In genomic region chr2:158179660-158180059, GRCh38 we compare ENCODE assay signal across 1 cellular context.
TF ChIP-seq lines count a peak whose summit lies in the region.

No MANE protein-coding gene starts in this region.

TF ChIP-seq in GM23338, 12 proteins besides CTCF, POLR2A, EP300 and RAD21 (continued from another document):
- TF ChIP-seq REST (IDR thresholded peaks at IDR 0.05; ENCODE audit: unreplicated experiment): no peak
